ENCODE assay signal across 13 cellular contexts in genomic region chr12:31895449-31896150, GRCh38.
DNase-seq lines count a peak whose midpoint lies in the region; ATAC-seq, FAIRE-seq and TF ChIP-seq lines count a peak whose summit lies in the region.
"Had no signal": no experiment of that assay in that cellular context is flagged by ENCODE, and none has a peak within 500 bp of the region (broad histone marks: within the 10 kb centered on the region; RNA-seq: fewer than 3 reads in every experiment).

No MANE protein-coding gene starts in this region.

- no peak for DNase-seq in CD4-positive, CD25-positive, alpha-beta regulatory T cell
- DNase-seq in GM18507 (ENCODE audit: extremely low spot score, insufficient read length, low read depth) (no peak), natural killer cell (no peak), GM12891 (ENCODE audit: insufficient read length, low spot score) (no peak), mesenteric fat pad (ENCODE audit: low spot score) (no peak), NOMO-1 treated with DMSO at 0.1 percent for 48 hours (lab: John Stamatoyannopoulos, UW; ENCODE audit: unreplicated experiment) (no peak), chondrocyte (ENCODE audit: low spot score) (no peak)
- no peak for DNase-seq in activated T-helper 2 cell treated with anti-CD3 and anti-CD28 coated beads, Interferon-gamma antibody, Interleukin-2, Interleukin-4, amounts not matched to agents 10 μg/mL and 5 μg/mL and 100 μg/mL, durations not matched to agents 14 hours and 24 hours and 36 hours (ENCODE audit: low spot score)
- DNase-seq: aorta, HCEC 1CT, NCI-H748 treated with DMSO at 0.1 percent for 48 hours had no signal

- TF ChIP-seq POLR2A in GM12891 (IDR thresholded peaks at IDR 0.05; ENCODE audit: low read depth, low read length), result no peak

- peaks cover 15 to 37% of the 10 kb centered on the region in 2 experiments for H3K9me3 ChIP-seq in CD4-positive, CD25-positive, alpha-beta regulatory T cell (ENCODE audit: control insufficient read depth in 2 of 2, low read length in 2 of 2)
- H3K9me3 ChIP-seq: gastrocnemius medialis had no signal

- peaks cover 6 to 62% (median 14%) of the 10 kb centered on the region in 7 donors for H3K9me3 Mint-ChIP-seq in CD4-positive, CD25-positive, alpha-beta regulatory T cell
- peaks cover 68% of the 10 kb centered on the region for H3K9me3 Mint-ChIP-seq in activated T-helper 2 cell treated with anti-CD3 and anti-CD28 coated beads, Interferon-gamma antibody, Interleukin-2, Interleukin-4, amounts not matched to agents 10 μg/mL and 5 μg/mL and 100 μg/mL, durations not matched to agents 14 hours and 24 hours and 36 hours
- H3K9me3 Mint-ChIP-seq in natural killer cell (peaks cover 5 to 12% of the 10 kb centered on the region in 2 donors), chondrocyte (ENCODE audit: low read depth) (no peaks in the 10 kb centered on the region)

- no peak for ATAC-seq in CD4-positive, CD25-positive, alpha-beta regulatory T cell (ENCODE audit: low read depth in 2 of 2)
- ATAC-seq in natural killer cell, result no peak
- ATAC-seq: gastrocnemius medialis had no signal

- no peaks in the 10 kb centered on the region for H3K36me3 ChIP-seq in CD4-positive, CD25-positive, alpha-beta regulatory T cell (ENCODE audit: control insufficient read depth, insufficient read depth, low read length)
- H3K36me3 ChIP-seq: gastrocnemius medialis had no signal

- H3K4me3 Mint-ChIP-seq in CD4-positive, CD25-positive, alpha-beta regulatory T cell, result peak overlapping the region; percentile 72 to 85 (median 78)
- no peak overlapping the region for H3K4me3 Mint-ChIP-seq in activated T-helper 2 cell treated with anti-CD3 and anti-CD28 coated beads, Interferon-gamma antibody, Interleukin-2, Interleukin-4, amounts not matched to agents 10 μg/mL and 5 μg/mL and 100 μg/mL, durations not matched to agents 14 hours and 24 hours and 36 hours (ENCODE audit: low read depth)
- H3K4me3 Mint-ChIP-seq in natural killer cell (peak overlapping the region; percentile 90), chondrocyte (ENCODE audit: unreplicated experiment) (no peak overlapping the region)

- H3K27ac Mint-ChIP-seq in CD4-positive, CD25-positive, alpha-beta regulatory T cell, result peak overlapping the region; percentile 92 to 99 (median 95)
- peak overlapping the region; percentile 89 for H3K27ac Mint-ChIP-seq in activated T-helper 2 cell treated with anti-CD3 and anti-CD28 coated beads, Interferon-gamma antibody, Interleukin-2, Interleukin-4, amounts not matched to agents 10 μg/mL and 5 μg/mL and 100 μg/mL, durations not matched to agents 14 hours and 24 hours and 36 hours
- peak overlapping the region; percentile 86 to 98 for H3K27ac Mint-ChIP-seq in natural killer cell
- no peak overlapping the region for H3K27ac Mint-ChIP-seq in chondrocyte (ENCODE audit: unreplicated experiment)

- H3K4me1 Mint-ChIP-seq in CD4-positive, CD25-positive, alpha-beta regulatory T cell, result peaks cover 19 to 85% (median 38%) of the 10 kb centered on the region in 4 donors
- peaks cover 39% of the 10 kb centered on the region for H3K4me1 Mint-ChIP-seq in activated T-helper 2 cell treated with anti-CD3 and anti-CD28 coated beads, Interferon-gamma antibody, Interleukin-2, Interleukin-4, amounts not matched to agents 10 μg/mL and 5 μg/mL and 100 μg/mL, durations not matched to agents 14 hours and 24 hours and 36 hours (ENCODE audit: low read depth)
- H3K4me1 Mint-ChIP-seq in natural killer cell, result peaks cover 73 to 82% of the 10 kb centered on the region in 2 donors
- H3K4me1 Mint-ChIP-seq in chondrocyte (ENCODE audit: low read depth), result peaks cover 12% of the 10 kb centered on the region

- H3K27ac ChIP-seq in CD4-positive, CD25-positive, alpha-beta regulatory T cell (ENCODE audit: insufficient read depth, low read length, poor library complexity, severe bottlenecking), result peak overlapping the region; percentile 87
- H3K27ac ChIP-seq: gastrocnemius medialis had no signal

- FAIRE-seq in GM18507 (lab: Jason Lieb, UNC), result peak; percentile 58
- no peak for FAIRE-seq in GM12891 (lab: Jason Lieb, UNC)
- FAIRE-seq: HTR-8/SVneo had no signal

- peaks cover 17% of the 10 kb centered on the region for H3K36me3 Mint-ChIP-seq in CD4-positive, CD25-positive, alpha-beta regulatory T cell
- H3K36me3 Mint-ChIP-seq in activated T-helper 2 cell treated with anti-CD3 and anti-CD28 coated beads, Interferon-gamma antibody, Interleukin-2, Interleukin-4, amounts not matched to agents 10 μg/mL and 5 μg/mL and 100 μg/mL, durations not matched to agents 14 hours and 24 hours and 36 hours (ENCODE audit: low read depth), result peaks cover 74% of the 10 kb centered on the region
- H3K36me3 Mint-ChIP-seq in natural killer cell (peaks cover 13% of the 10 kb centered on the region), chondrocyte (ENCODE audit: low read depth) (no peaks in the 10 kb centered on the region)

- peaks cover 46% of the 10 kb centered on the region for H3K4me1 ChIP-seq in CD4-positive, CD25-positive, alpha-beta regulatory T cell (ENCODE audit: control insufficient read depth, insufficient read depth, low read length, poor library complexity, severe bottlenecking)

- intact Hi-C loops in activated T-helper 2 cell treated with anti-CD3 and anti-CD28 coated beads, Interferon-gamma antibody, Interleukin-2, Interleukin-4, amounts not matched to agents 10 μg/mL and 5 μg/mL and 100 μg/mL, durations not matched to agents 14 hours and 24 hours and 36 hours (cut with micrococcal nuclease), result loop anchor here (1.0 to 10.0 kb wide), 12 partner anchors 20 to 571 kb away; partner anchors contain the start of genes AMN1, ETFBKMT, RESF1 and SINHCAF
- intact Hi-C loops in natural killer cell (cut with micrococcal nuclease), result loop anchor here (1.0 to 10.0 kb wide), 7 partner anchors 37 to 571 kb away; partner anchors contain the start of genes AMN1, RESF1 and SINHCAF

- TF ChIP-seq CTCF in natural killer cell (IDR thresholded peaks at IDR 0.05) (no peak), chondrocyte (IDR thresholded peaks at IDR 0.05) (no peak)

- H3K27me3 ChIP-seq in CD4-positive, CD25-positive, alpha-beta regulatory T cell (ENCODE audit: control insufficient read depth, insufficient read depth, low read length), result no peaks in the 10 kb centered on the region
- H3K27me3 ChIP-seq: gastrocnemius medialis had no signal

- peak overlapping the region; percentile 49 for H3K4me3 ChIP-seq in CD4-positive, CD25-positive, alpha-beta regulatory T cell (ENCODE audit: low read depth, low read length)
- H3K4me3 ChIP-seq: gastrocnemius medialis had no signal

- peaks cover 5% of the 10 kb centered on the region for H3K27me3 Mint-ChIP-seq in CD4-positive, CD25-positive, alpha-beta regulatory T cell
- no peaks in the 10 kb centered on the region for H3K27me3 Mint-ChIP-seq in activated T-helper 2 cell treated with anti-CD3 and anti-CD28 coated beads, Interferon-gamma antibody, Interleukin-2, Interleukin-4, amounts not matched to agents 10 μg/mL and 5 μg/mL and 100 μg/mL, durations not matched to agents 14 hours and 24 hours and 36 hours (ENCODE audit: low read depth)
- H3K27me3 Mint-ChIP-seq in natural killer cell (ENCODE audit: low read depth in 2 of 2) (no peaks in the 10 kb centered on the region), chondrocyte (ENCODE audit: low read depth) (peaks cover 2% of the 10 kb centered on the region)

TF ChIP-seq in GM12891, 5 proteins besides CTCF, POLR2A, EP300 and RAD21:
- TF ChIP-seq SPI1 (IDR thresholded peaks at IDR 0.05; ENCODE audit: low read depth, low read length), result no peak
- no peak for TF ChIP-seq PAX5 (IDR thresholded peaks at IDR 0.05; ENCODE audit: insufficient read depth, low read length, severe bottlenecking)
- TF ChIP-seq TAF1 (IDR thresholded peaks at IDR 0.05; ENCODE audit: low read depth, low read length), result no peak
- no peak for TF ChIP-seq POLR2AphosphoS5 (IDR thresholded peaks at IDR 0.05; ENCODE audit: low read depth, low read length)
- no peak for TF ChIP-seq POU2F2 (IDR thresholded peaks at IDR 0.05; ENCODE audit: low read depth, low read length)

Comparison
In these comparisons a context has a peak if more than half of its experiments do, and no peak if none do; other contexts are left out.
1. H3K4me3 Mint-ChIP-seq: peak in CD4-positive, CD25-positive, alpha-beta regulatory T cell (4 of 4) and natural killer cell (single experiment); none in activated T-helper 2 cell treated with anti-CD3 and anti-CD28 coated beads, Interferon-gamma antibody, Interleukin-2, Interleukin-4, amounts not matched to agents 10 μg/mL and 5 μg/mL and 100 μg/mL, durations not matched to agents 14 hours and 24 hours and 36 hours (single experiment) and chondrocyte (single experiment).